15 cellular contexts compared by ENCODE assay signal in genomic region chr3:124969963-124970722, GRCh38. TPM values are rescaled to one million over a fixed set of nuclear protein-coding genes. Genes with fewer than 3 reads are reported as not detected.
"Had no signal": no experiment of that assay in that cellular context is flagged by ENCODE, and none has a peak within 500 bp of the region (broad histone marks: within the 10 kb centered on the region; RNA-seq: fewer than 3 reads in every experiment).

No MANE protein-coding gene starts in this region.

- H3K27me3 ChIP-seq: dorsolateral prefrontal cortex, thyroid gland, uterus had no signal

- ATAC-seq: esophagus mucosa, lower lobe of right lung had no signal

- H3K27ac ChIP-seq: lower lobe of right lung, thyroid gland, uterus had no signal

- H3K36me3 ChIP-seq: uterus had no signal

- DNase-seq: activated CD4-positive, alpha-beta T cell treated with anti-CD3 and anti-CD28 coated beads, Interleukin-2, amount 50 U/mL, for 1 hour; activated naive CD4-positive, alpha-beta T cell treated with Interleukin-2 at 50 U/mL for 16 hours; endodermal cell; lower lobe of right lung; naive B cell; retina; thyroid gland; uterus had no signal

- H3K9me3 ChIP-seq: lower lobe of right lung, thyroid gland, uterus had no signal

- H3K4me3 ChIP-seq: dorsolateral prefrontal cortex, lower lobe of right lung, thyroid gland, uterus had no signal

- FAIRE-seq: astrocyte, bronchial epithelial cell had no signal

- H3K4me1 ChIP-seq: thyroid gland, uterus had no signal

RNA-seq across cellular contexts. Expression of gene MUC13, which starts 35.6 kb away (rescaled TPM):
- total RNA-seq: activated CD8-positive, alpha-beta memory T cell treated with anti-CD3 and anti-CD28 coated beads for 36 hours; astrocyte; bronchial epithelial cell; esophagus mucosa; glomerular endothelial cell; mesothelial cell of epicardium; thyroid gland had no signal
